Comparison of ENCODE assay signal across 13 cellular contexts in genomic region chr16:24508614-24509013, GRCh38. TPM values are rescaled to one million over a fixed set of nuclear protein-coding genes. Genes with fewer than 3 reads are reported as not detected.
DNase-seq lines count a peak whose midpoint lies in the region; TF ChIP-seq lines count a peak whose summit lies in the region.
"Had no signal": no experiment of that assay in that cellular context is flagged by ENCODE, and none has a peak within 500 bp of the region (broad histone marks: within the 10 kb centered on the region; RNA-seq: fewer than 3 reads in every experiment).

No MANE protein-coding gene starts in this region.

- DNase-seq in GM04503 (ENCODE audit: low read depth) (peak; percentile 68), RWPE1 (ENCODE audit: low spot score) (peak; percentile 52), epithelial cell of prostate (ENCODE audit: low read depth, low spot score) (no peak), pulmonary artery endothelial cell (ENCODE audit: low read depth, low spot score) (peak; percentile 71), BE2C (no peak), testis (no peak), DMS53 treated with DMSO at 0.1 percent for 48 hours (lab: John Stamatoyannopoulos, UW; ENCODE audit: unreplicated experiment) (no peak), C1 segment of cervical spinal cord (lab: John Stamatoyannopoulos, UW) (no peak)
- DNase-seq: activated naive CD8-positive, alpha-beta T cell treated with anti-CD3 and anti-CD28 coated beads, Interleukin-2, amount 50 U/mL, for 24 hours; DMS53; NCI-H510A; retina had no signal

- no peaks in the 10 kb centered on the region for H3K36me3 ChIP-seq in BE2C
- no peaks in the 10 kb centered on the region for H3K36me3 ChIP-seq in testis (ENCODE audit: low read depth, missing control alignments)

- TF ChIP-seq CTCF in RWPE1 (conservative IDR thresholded peaks at IDR 0.05; ENCODE audit: low read depth) = no peak
- no peak for TF ChIP-seq CTCF in BE2C (IDR thresholded peaks at IDR 0.05; ENCODE audit: low read depth, low read length)
- no peak for TF ChIP-seq CTCF in testis (IDR thresholded peaks at IDR 0.05)

- H3K27me3 ChIP-seq in BE2C (no peaks in the 10 kb centered on the region), testis (no peaks in the 10 kb centered on the region)

- intact Hi-C loops in testis (cut with DNase I; ENCODE audit: low total_unique reads) = no loop called here

- POLR2A ChIA-PET in RWPE1 (lab: Yijun Ruan, JAX; ENCODE audit: low non-redundant PET) = no interaction called here

- no peak overlapping the region for H3K4me3 ChIP-seq in BE2C (ENCODE audit: low read depth, low read length)
- no peak overlapping the region for H3K4me3 ChIP-seq in testis

- peak overlapping the region; percentile 82 for H3K27ac ChIP-seq in RWPE1
- peak overlapping the region; percentile 43 for H3K27ac ChIP-seq in epithelial cell of prostate
- no peak overlapping the region for H3K27ac ChIP-seq in testis
- H3K27ac ChIP-seq: VCaP had no signal

- WGBS in testis, 2 donors = 80 to 91% methylated on average over 3 of the region's 3 CpGs

- CTCF ChIA-PET in RWPE1 (lab: Yijun Ruan, JAX) = no interaction called here

- no peaks in the 10 kb centered on the region for H3K4me1 ChIP-seq in BE2C
- no peaks in the 10 kb centered on the region for H3K4me1 ChIP-seq in testis

- H3K9me3 ChIP-seq in BE2C (no peaks in the 10 kb centered on the region), testis (no peaks in the 10 kb centered on the region)

- TF ChIP-seq POLR2A in testis (IDR thresholded peaks at IDR 0.05) = no peak

RNA-seq across cellular contexts. Expression of gene RBBP6, which starts 30.8 kb away (rescaled TPM):
- 13.5 and 18.5 TPM in 2 replicates for total RNA-seq in pulmonary artery endothelial cell
- polyA plus RNA-seq in BE2C (2012; ENCODE audit: insufficient read depth, insufficient read length, low read depth) = 50.3 TPM
- total RNA-seq in testis = 100 to 1,000 TPM; 112 to 126 TPM
- polyA plus RNA-seq in testis (ENCODE audit: insufficient read depth, low read depth, low replicate concordance) = 43.3 TPM

Comparison
In these comparisons a context has a peak if more than half of its experiments do, and no peak if none do; other contexts are left out.
1. DNase-seq: peak in GM04503 (single experiment), RWPE1 (single experiment) and pulmonary artery endothelial cell (single experiment); none in epithelial cell of prostate (single experiment), BE2C (single experiment), testis (single experiment), DMS53 treated with DMSO at 0.1 percent for 48 hours (single experiment) and C1 segment of cervical spinal cord (0 of 14).
2. H3K27ac ChIP-seq: peak in RWPE1 (single experiment) and epithelial cell of prostate (single experiment); none in testis (0 of 2).